In genomic region chr11:68067991-68068390, GRCh38 we compare ENCODE assay signal across 17 cellular contexts. TPM values are rescaled to one million over a fixed set of nuclear protein-coding genes. Genes with fewer than 3 reads are reported as not detected.
DNase-seq lines count a peak whose midpoint lies in the region; ATAC-seq and TF ChIP-seq lines count a peak whose summit lies in the region.
"Had no signal": no experiment of that assay in that cellular context is flagged by ENCODE, and none has a peak within 500 bp of the region (broad histone marks: within the 10 kb centered on the region; RNA-seq: fewer than 3 reads in every experiment).

No MANE protein-coding gene starts in this region.

- no peak overlapping the region for H3K4me2 ChIP-seq in mesenchymal stem cell (ENCODE audit: low read length, poor library complexity, severe bottlenecking)

- no peak overlapping the region for H4K8ac ChIP-seq in mesenchymal stem cell (ENCODE audit: low read length)

- H3K36me3 Mint-ChIP-seq in endodermal cell (ENCODE audit: low read depth), result peaks cover 79% of the 10 kb centered on the region

- WGBS in right cardiac atrium, result 64% methylated on average over 5 of the region's 5 CpGs
- WGBS in heart left ventricle, 4 donors, result 83 to 88% (median 84%) methylated on average over 5 of the region's 5 CpGs
- 92 to 93% methylated on average over 5 of the region's 5 CpGs for WGBS in endodermal cell (ENCODE audit: insufficient coverage in 1 of 2, insufficient read length in 1 of 2), 2 experiments
- WGBS in mesenchymal stem cell, result over 99% methylated on average over 5 of the region's 5 CpGs

- H3K27me3 Mint-ChIP-seq in endodermal cell (ENCODE audit: insufficient read depth), result no peaks in the 10 kb centered on the region
- H3K27me3 Mint-ChIP-seq: CD4-positive, alpha-beta memory T cell had no signal

- no peak overlapping the region for H4K91ac ChIP-seq in mesenchymal stem cell (ENCODE audit: low read length)

- peaks cover 6% of the 10 kb centered on the region for H3K79me1 ChIP-seq in mesenchymal stem cell (replicated peaks; ENCODE audit: low read length, poor library complexity, severe bottlenecking)

- no peaks in the 10 kb centered on the region for H3K4me1 Mint-ChIP-seq in endodermal cell
- H3K4me1 Mint-ChIP-seq: CD4-positive, alpha-beta memory T cell; H9 had no signal

- no peak overlapping the region for H3K18ac ChIP-seq in mesenchymal stem cell (ENCODE audit: low read depth in 1 of 2, low read length in 2 of 2)

- H3K14ac ChIP-seq in mesenchymal stem cell (ENCODE audit: low read length in 2 of 2), result no peak overlapping the region

- no peak overlapping the region for H3K4ac ChIP-seq in mesenchymal stem cell (ENCODE audit: low read depth in 1 of 2, low read length in 2 of 2)

- ATAC-seq in right cardiac atrium (peak; percentile 46 to 72), heart left ventricle (no peak), GM21526 (IDR thresholded peaks at IDR 0.05; ENCODE audit: low FRiP score, unreplicated experiment) (no peak), HG03521 (IDR thresholded peaks at IDR 0.05; ENCODE audit: unreplicated experiment) (no peak)
- ATAC-seq: HCT116 had no signal

- peak overlapping the region; percentile 0 for H3K27ac Mint-ChIP-seq in endodermal cell
- H3K27ac Mint-ChIP-seq: H9 had no signal

- H3K9ac ChIP-seq in endodermal cell (ENCODE audit: extremely low read depth, low read length, poor library complexity, severe bottlenecking), result no peak overlapping the region
- H3K9ac ChIP-seq in mesenchymal stem cell (ENCODE audit: low read length), result no peak overlapping the region
- H3K9ac ChIP-seq: GM23248 had no signal

- H3K23ac ChIP-seq in mesenchymal stem cell (ENCODE audit: low read length in 2 of 2), result no peak overlapping the region

- no peak overlapping the region for H2BK15ac ChIP-seq in mesenchymal stem cell (ENCODE audit: low read depth, poor library complexity, severe bottlenecking)

- H2AFZ ChIP-seq in mesenchymal stem cell (ENCODE audit: low read depth, low read length), result no peak overlapping the region
- H2AFZ ChIP-seq: GM23248 had no signal

- H3K36me3 ChIP-seq in heart left ventricle (peaks cover 0 to 97% (median 76%) of the 10 kb centered on the region in 9 donors), endodermal cell (ENCODE audit: control insufficient read depth, insufficient read depth, low read length) (peaks cover 91% of the 10 kb centered on the region), mesenchymal stem cell (ENCODE audit: control insufficient read depth in 1 of 2, insufficient read depth in 2 of 2, low read depth in 1 of 2, low read length in 2 of 2) (peaks cover 37 to 88% of the 10 kb centered on the region in 2 experiments)

- no peak overlapping the region for H2BK120ac ChIP-seq in mesenchymal stem cell (ENCODE audit: low read depth, low read length)

- no peak overlapping the region for H3K27ac ChIP-seq in right cardiac atrium (ENCODE audit: low read length)
- no peak overlapping the region for H3K27ac ChIP-seq in heart left ventricle
- H3K27ac ChIP-seq in endodermal cell (ENCODE audit: low read depth, low read length), result no peak overlapping the region
- no peak overlapping the region for H3K27ac ChIP-seq in mesenchymal stem cell (ENCODE audit: low read length, poor library complexity, severe bottlenecking)
- H3K27ac ChIP-seq: GM23248 had no signal

- TF ChIP-seq CTCF in heart left ventricle (IDR thresholded peaks at IDR 0.05) (no peak), endodermal cell (conservative IDR thresholded peaks at IDR 0.05) (no peak)

- no peaks in the 10 kb centered on the region for H3K9me3 ChIP-seq in right cardiac atrium (ENCODE audit: control insufficient read depth, low read length)
- H3K9me3 ChIP-seq in heart left ventricle, result no peaks in the 10 kb centered on the region
- no peaks in the 10 kb centered on the region for H3K9me3 ChIP-seq in endodermal cell (ENCODE audit: control insufficient read depth, low read length)
- H3K9me3 ChIP-seq in mesenchymal stem cell (ENCODE audit: control insufficient read depth, low read length), result no peaks in the 10 kb centered on the region

- DNase-seq in right cardiac atrium (no peak), heart left ventricle (no peak), endodermal cell (no peak), mesenchymal stem cell (no peak), NCI-H446 treated with DMSO at 0.1 percent for 48 hours (lab: John Stamatoyannopoulos, UW) (no peak)
- DNase-seq: C1 segment of cervical spinal cord; Calu3; CD4-positive, alpha-beta memory T cell; COR-L47; DMS53; DND-41; GM23248; H9 had no signal

- intact Hi-C loops in right cardiac atrium (cut with DNase I), result no loop called here
- intact Hi-C loops in heart left ventricle (cut with DNase I), result loop anchor here in 1 of 10 donors (10.0 kb wide), 1 partner anchor 107 kb away; no protein-coding TSS in a partner anchor

- H2BK5ac ChIP-seq in mesenchymal stem cell (ENCODE audit: low read depth, low read length, poor library complexity, severe bottlenecking), result no peak overlapping the region

- H3K4me1 ChIP-seq in right cardiac atrium (ENCODE audit: control insufficient read depth, insufficient read depth, low read length), result no peaks in the 10 kb centered on the region
- peaks cover 0 to 14% (median 0%) of the 10 kb centered on the region in 12 donors for H3K4me1 ChIP-seq in heart left ventricle
- H3K4me1 ChIP-seq in endodermal cell (ENCODE audit: control insufficient read depth, insufficient read depth, low read length), result no peaks in the 10 kb centered on the region
- peaks cover 8% of the 10 kb centered on the region for H3K4me1 ChIP-seq in mesenchymal stem cell (ENCODE audit: control insufficient read depth, insufficient read depth, low read depth, low read length)

- no peak for TF ChIP-seq POLR2A in heart left ventricle (IDR thresholded peaks at IDR 0.05)

- no peak overlapping the region for H3K4me3 Mint-ChIP-seq in endodermal cell
- H3K4me3 Mint-ChIP-seq: CD4-positive, alpha-beta memory T cell; H9 had no signal

- no peaks in the 10 kb centered on the region for H3K27me3 ChIP-seq in right cardiac atrium (ENCODE audit: control insufficient read depth, insufficient read depth)
- no peaks in the 10 kb centered on the region for H3K27me3 ChIP-seq in heart left ventricle
- H3K27me3 ChIP-seq in endodermal cell (ENCODE audit: control insufficient read depth, insufficient read depth, low read length, poor library complexity, severe bottlenecking), result no peaks in the 10 kb centered on the region
- H3K27me3 ChIP-seq in mesenchymal stem cell (ENCODE audit: control insufficient read depth in 1 of 2, insufficient read depth in 1 of 2, low read length in 2 of 2), result no peaks in the 10 kb centered on the region

- no peak overlapping the region for H2BK12ac ChIP-seq in mesenchymal stem cell (ENCODE audit: low read length in 2 of 2)

- H3K9me3 Mint-ChIP-seq in endodermal cell, result no peaks in the 10 kb centered on the region
- H3K9me3 Mint-ChIP-seq: CD4-positive, alpha-beta memory T cell; H9 had no signal

- H3K4me3 ChIP-seq in right cardiac atrium (ENCODE audit: low read length) (no peak overlapping the region), heart left ventricle (no peak overlapping the region), endodermal cell (ENCODE audit: low read length) (no peak overlapping the region), mesenchymal stem cell (ENCODE audit: insufficient read depth in 1 of 2, low read depth in 1 of 2, low read length in 2 of 2) (no peak overlapping the region)
- H3K4me3 ChIP-seq: GM23248 had no signal

- peak overlapping the region; percentile 26 for H2AK5ac ChIP-seq in mesenchymal stem cell (ENCODE audit: low read length, severe bottlenecking)

RNA-seq across cellular contexts. Expression of gene TCIRG1, which starts 29.2 kb away (rescaled TPM):
- 10 to 100 TPM; 23.4 to 40.2 (median 36.6) TPM for total RNA-seq in right cardiac atrium
- 38.3 TPM for polyA plus RNA-seq in right cardiac atrium
- 10 to 100 TPM; 10.2 to 88.7 (median 20.3) TPM for total RNA-seq in heart left ventricle
- 10 to 100 TPM; 25.5 to 36.9 TPM for polyA plus RNA-seq in heart left ventricle
- total RNA-seq in endodermal cell, result 10 to 100 TPM; 61.6 to 70.4 TPM
- 19.0 TPM for polyA plus RNA-seq in endodermal cell (2013, experiment 1 of 2)
- 18.5 TPM for polyA plus RNA-seq in endodermal cell (2013, experiment 2 of 2)
- polyA plus RNA-seq in mesenchymal stem cell (2013, experiment 1 of 2), result 84.2 TPM
- 79.4 TPM for polyA plus RNA-seq in mesenchymal stem cell (2013, experiment 2 of 2)

RNA-seq across cellular contexts. Expression of gene NDUFS8, which starts 37.5 kb away (rescaled TPM):
- total RNA-seq in right cardiac atrium, result 100 to 1,000 TPM; 334 to 454 (median 391) TPM
- 642 TPM for polyA plus RNA-seq in right cardiac atrium
- total RNA-seq in heart left ventricle, result 100 to 1,000 TPM; 262 to 948 (median 365) TPM
- polyA plus RNA-seq in heart left ventricle, result 100 to 1,000 TPM; 310 to 870 TPM
- total RNA-seq in endodermal cell, result 100 to 1,000 TPM; 150 to 168 TPM
- polyA plus RNA-seq in endodermal cell (2013, experiment 1 of 2), result 151 TPM
- polyA plus RNA-seq in endodermal cell (2013, experiment 2 of 2), result 145 TPM
- polyA plus RNA-seq in mesenchymal stem cell (2013, experiment 1 of 2), result 104 TPM
- polyA plus RNA-seq in mesenchymal stem cell (2013, experiment 2 of 2), result 106 TPM

RNA-seq across cellular contexts. Expression of gene CHKA, which starts 53.2 kb away (rescaled TPM):
- total RNA-seq in right cardiac atrium (10 to 100 TPM in 2 of 4 donors, 1 to 10 TPM in 2; 8.7 to 11.1 (median 9.7) TPM), heart left ventricle (10 to 100 TPM in 3 of 9 donors, 1 to 10 TPM in 6; 6.1 to 15.0 (median 8.2) TPM), endodermal cell (10 to 100 TPM; 56.1 to 75.9 TPM)
- polyA plus RNA-seq in right cardiac atrium (10.9 TPM), heart left ventricle (10 to 100 TPM; 15.9 to 22.9 TPM)
- 34.8 TPM for polyA plus RNA-seq in endodermal cell (2013, experiment 1 of 2)
- 39.5 TPM for polyA plus RNA-seq in endodermal cell (2013, experiment 2 of 2)
- polyA plus RNA-seq in mesenchymal stem cell (2013, experiment 1 of 2), result 22.7 TPM
- polyA plus RNA-seq in mesenchymal stem cell (2013, experiment 2 of 2), result 22.9 TPM

RNA-seq across cellular contexts. Expression of gene ALDH3B1, which starts 57.9 kb away (rescaled TPM):
- total RNA-seq in right cardiac atrium, result 1 to 10 TPM; 3.8 to 5.7 (median 4.9) TPM
- 2.9 TPM for polyA plus RNA-seq in right cardiac atrium
- 10 to 100 TPM in 2 of 9 donors, 1 to 10 TPM in 7; 2.3 to 25.4 (median 6.1) TPM for total RNA-seq in heart left ventricle
- polyA plus RNA-seq in heart left ventricle, result 1 to 10 TPM; 2.7 to 3.3 TPM
- under 1 TPM in 1 of 2 donors, not detected in 1; 0.11 TPM for total RNA-seq in endodermal cell
- 0.64 TPM for polyA plus RNA-seq in endodermal cell (2013, experiment 1 of 2)
- polyA plus RNA-seq in endodermal cell (2013, experiment 2 of 2), result 0.41 TPM
- polyA plus RNA-seq in mesenchymal stem cell (2013, experiment 1 of 2), result 22.4 TPM
- polyA plus RNA-seq in mesenchymal stem cell (2013, experiment 2 of 2), result 22.5 TPM
- total RNA-seq: A673, H9 had no signal
- polyA plus RNA-seq: CD4-positive, alpha-beta memory T cell had no signal

Comparison
In these comparisons a context has a peak if more than half of its experiments do, and no peak if none do; other contexts are left out.
1. ATAC-seq: peak in right cardiac atrium (2 of 2); none in heart left ventricle (0 of 4), GM21526 (single experiment) and HG03521 (single experiment).